1 cellular context compared by ENCODE assay signal in genomic region chr1:6699910-6700309, GRCh38.
TF ChIP-seq lines count a peak whose summit lies in the region.

No MANE protein-coding gene starts in this region.

TF ChIP-seq in K562, 482 proteins besides CTCF, POLR2A, EP300 and RAD21:
- 0 out of 2 replicates have a peak, but pooled peaks have one; percentile 23 for TF ChIP-seq POLR2AphosphoS5 (IDR thresholded peaks at IDR 0.05; ENCODE audit: control insufficient read depth, insufficient read depth, low read depth, low read length)
